22 cellular contexts compared by ENCODE assay signal in the genomic region with DNA sequence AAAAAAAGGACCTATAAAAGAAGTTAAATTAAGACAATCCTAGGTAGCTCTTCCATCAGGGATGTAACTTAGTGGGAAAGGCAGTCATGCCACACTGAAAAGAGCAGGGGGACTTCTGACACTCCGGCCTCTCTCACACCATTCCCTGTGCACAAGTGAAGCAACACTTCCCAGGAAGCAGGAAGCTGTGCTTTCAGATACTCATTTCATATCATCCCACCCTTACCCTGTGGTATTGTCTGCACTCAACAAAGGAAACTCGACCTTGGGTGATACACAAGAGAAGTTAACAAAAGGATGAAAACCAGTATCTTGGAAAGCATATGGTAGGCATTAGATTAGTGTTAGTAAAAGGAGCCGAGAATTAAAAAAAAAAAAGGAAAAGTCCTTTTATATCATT.
"Had no signal": no experiment of that assay in that cellular context is flagged by ENCODE, and none has a peak within 500 bp of the region (broad histone marks: within the 10 kb centered on the region; RNA-seq: fewer than 3 reads in every experiment).

No MANE protein-coding gene starts in this region.

- DNase-seq: activated CD4-positive, alpha-beta memory T cell treated with anti-CD3 and anti-CD28 coated beads for 36 hours; activated CD8-positive, alpha-beta memory T cell treated with anti-CD3 and anti-CD28 coated beads, Interleukin-2, amount 10 ng/mL, durations not matched to agents 7 days and 5 days; activated naive CD4-positive, alpha-beta T cell treated with anti-CD3 and anti-CD28 coated beads for 36 hours; activated T-cell treated with anti-CD3 and anti-CD28 coated beads, Interleukin-2, amount 50 U/mL, for 1 hour; endodermal cell; erythroblast; heart right ventricle; left cardiac atrium; pancreas; tibial artery; WERI-Rb-1 had no signal

- H3K36me3 Mint-ChIP-seq: mesothelial cell of epicardium; stimulated activated memory B cell treated with anti-CD40 and anti-IgM and Interleukin-4, amounts not matched to agents 10 μg/mL and 1 μg/mL and 100 μg/mL, for 72 hours had no signal

- H3K36me3 ChIP-seq: ascending aorta, breast epithelium, gastroesophageal sphincter, heart right ventricle, pancreas, tibial artery, vagina, WERI-Rb-1 had no signal

- H3K9me3 ChIP-seq: pancreas had no signal

- H3K4me1 ChIP-seq: ascending aorta, breast epithelium, gastroesophageal sphincter, pancreas, tibial artery, vagina had no signal

- H3K4me1 Mint-ChIP-seq: mesothelial cell of epicardium; neural crest cell; stimulated activated memory B cell treated with anti-CD40 and anti-IgM and Interleukin-4, amounts not matched to agents 10 μg/mL and 1 μg/mL and 100 μg/mL, for 72 hours had no signal

- H3K27me3 ChIP-seq: ascending aorta, breast epithelium, gastroesophageal sphincter, heart right ventricle, pancreas, tibial artery, vagina had no signal

- H3K27ac ChIP-seq: ascending aorta, breast epithelium, gastroesophageal sphincter, heart right ventricle, pancreas, tibial artery, vagina, WERI-Rb-1 had no signal

- H3K4me3 ChIP-seq: ascending aorta, breast epithelium, gastroesophageal sphincter, heart right ventricle, lung, pancreas, tibial artery, vagina had no signal

- FAIRE-seq: pancreas had no signal

- H3K27ac Mint-ChIP-seq: activated CD4-positive, alpha-beta memory T cell treated with anti-CD3 and anti-CD28 coated beads for 36 hours; activated CD8-positive, alpha-beta memory T cell treated with anti-CD3 and anti-CD28 coated beads, Interleukin-2, amount 10 ng/mL, durations not matched to agents 7 days and 5 days; activated naive CD4-positive, alpha-beta T cell treated with anti-CD3 and anti-CD28 coated beads for 36 hours; activated T-helper 2 cell treated with anti-CD3 and anti-CD28 coated beads, Interferon-gamma antibody, Interleukin-2, Interleukin-4, amounts not matched to agents 10 μg/mL and 5 μg/mL and 100 μg/mL, durations not matched to agents 14 hours and 24 hours and 36 hours; dendritic cell treated with granulocyte-macrophage colony-stimulating factor and Interleukin-4, amounts not matched to agents 40 ng/mL and 50 ng/mL, for 4 days; endodermal cell; mesothelial cell of epicardium; stimulated activated memory B cell treated with anti-CD40 and anti-IgM and Interleukin-4, amounts not matched to agents 10 μg/mL and 1 μg/mL and 100 μg/mL, for 72 hours; T-helper 2 cell treated with Interferon-gamma antibody and Interleukin-4, amounts not matched to agents 5 μg/mL and 100 μg/mL, for 36 hours had no signal

- ATAC-seq: activated CD8-positive, alpha-beta memory T cell treated with anti-CD3 and anti-CD28 coated beads, Interleukin-2, amount 10 ng/mL, durations not matched to agents 7 days and 5 days; gastroesophageal sphincter; heart right ventricle; pancreas; stimulated activated memory B cell treated with anti-CD40 and anti-IgM and Interleukin-4, amounts not matched to agents 10 μg/mL and 1 μg/mL and 100 μg/mL, for 72 hours had no signal

- H3K4me3 Mint-ChIP-seq: activated CD4-positive, alpha-beta memory T cell treated with anti-CD3 and anti-CD28 coated beads for 36 hours; activated CD8-positive, alpha-beta memory T cell treated with anti-CD3 and anti-CD28 coated beads, Interleukin-2, amount 10 ng/mL, durations not matched to agents 7 days and 5 days; activated naive CD4-positive, alpha-beta T cell treated with anti-CD3 and anti-CD28 coated beads for 36 hours; dendritic cell treated with granulocyte-macrophage colony-stimulating factor and Interleukin-4, amounts not matched to agents 40 ng/mL and 50 ng/mL, for 4 days; endodermal cell; mesothelial cell of epicardium; neural crest cell; stimulated activated memory B cell treated with anti-CD40 and anti-IgM and Interleukin-4, amounts not matched to agents 10 μg/mL and 1 μg/mL and 100 μg/mL, for 72 hours; T-helper 2 cell treated with Interferon-gamma antibody and Interleukin-4, amounts not matched to agents 5 μg/mL and 100 μg/mL, for 36 hours had no signal

- H3K27me3 Mint-ChIP-seq: activated CD4-positive, alpha-beta memory T cell treated with anti-CD3 and anti-CD28 coated beads for 36 hours; activated CD8-positive, alpha-beta memory T cell treated with anti-CD3 and anti-CD28 coated beads, Interleukin-2, amount 10 ng/mL, durations not matched to agents 7 days and 5 days; dendritic cell treated with granulocyte-macrophage colony-stimulating factor and Interleukin-4, amounts not matched to agents 40 ng/mL and 50 ng/mL, for 4 days; stimulated activated memory B cell treated with anti-CD40 and anti-IgM and Interleukin-4, amounts not matched to agents 10 μg/mL and 1 μg/mL and 100 μg/mL, for 72 hours had no signal
